In the genomic region with DNA sequence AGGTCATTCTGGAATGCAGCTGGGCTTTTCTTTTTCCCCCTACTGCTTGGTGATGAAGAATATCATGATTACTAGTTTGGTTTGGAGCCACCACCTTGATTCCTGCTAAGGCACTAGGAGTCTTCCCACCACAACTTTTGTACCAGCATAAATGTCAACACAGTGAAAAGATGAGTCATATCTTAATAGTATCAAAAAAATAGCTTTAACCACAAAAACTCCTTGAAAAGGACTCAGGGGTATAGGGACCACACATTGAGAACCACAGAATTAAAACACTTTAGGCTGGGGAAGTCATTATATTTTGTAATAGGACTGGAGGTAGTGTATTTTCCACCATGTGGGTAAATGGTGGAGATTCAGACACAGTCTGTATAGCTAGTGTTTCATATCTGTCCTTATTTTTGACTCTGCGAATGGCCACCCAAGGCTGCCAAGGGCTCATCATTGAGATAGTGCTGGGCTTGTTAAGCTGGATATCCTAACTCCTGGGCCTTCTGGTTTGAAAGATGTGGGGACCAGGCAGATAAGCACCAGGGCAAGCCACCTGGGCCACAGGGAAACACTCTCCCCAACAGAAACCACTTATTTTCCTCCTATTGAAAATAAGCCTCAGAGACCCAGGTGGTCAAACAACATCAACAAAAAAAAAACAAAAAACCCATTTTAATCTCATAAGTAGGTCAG, we compare ENCODE assay signal across 16 cellular contexts. TPM values are rescaled to one million over a fixed set of nuclear protein-coding genes. Genes with fewer than 3 reads are reported as not detected.
DNase-seq lines count a peak whose midpoint lies in the region; ATAC-seq and TF ChIP-seq lines count a peak whose summit lies in the region.
"Had no signal": no experiment of that assay in that cellular context is flagged by ENCODE, and none has a peak within 500 bp of the region (broad histone marks: within the 10 kb centered on the region; RNA-seq: fewer than 3 reads in every experiment).

No MANE protein-coding gene starts in this region.

- in situ Hi-C loops in astrocyte of the spinal cord (cut with HindIII; ENCODE audit: low sequenced_read_pairs): no loop called here
- in situ Hi-C loops in ACHN (cut with HindIII; ENCODE audit: low pct_ligation_motif_present, low pct_unique_long_range_greater_than_20kb, low sequenced_read_pairs): no loop called here

- no peaks in the 10 kb centered on the region for H3K36me3 ChIP-seq in skeletal muscle satellite cell (ENCODE audit: insufficient read depth, low read length)
- H3K36me3 ChIP-seq: pancreas had no signal

- H3K4me2 ChIP-seq in skeletal muscle satellite cell (ENCODE audit: low read length): peak overlapping the region; percentile 28

- no peaks in the 10 kb centered on the region for H3K27me3 ChIP-seq in skeletal muscle satellite cell (ENCODE audit: control insufficient read depth, insufficient read depth, low read length)

- POLR2A ChIA-PET in activated CD8-positive, alpha-beta T cell treated with anti-CD3 and anti-CD28 coated beads for 36 hours (lab: Charles Lee): no interaction called here
- POLR2A ChIA-PET in activated CD8-positive, alpha-beta T cell treated with anti-CD3 and anti-CD28 coated beads, Interleukin-2, amount 10 ng/mL, durations not matched to agents 7 days and 5 days (lab: Charles Lee): no interaction called here

- peaks cover 9% of the 10 kb centered on the region for H3K4me1 ChIP-seq in skeletal muscle satellite cell (ENCODE audit: control insufficient read depth, insufficient read depth, low read length)
- H3K4me1 ChIP-seq: pancreas had no signal

- peak; percentile 75 for ATAC-seq in activated CD8-positive, alpha-beta T cell treated with anti-CD3 and anti-CD28 coated beads for 36 hours
- no peak for ATAC-seq in activated CD8-positive, alpha-beta T cell treated with anti-CD3 and anti-CD28 coated beads, Interleukin-2, amount 10 ng/mL, durations not matched to agents 7 days and 5 days
- no peak for ATAC-seq in GM18867 (IDR thresholded peaks at IDR 0.05; ENCODE audit: unreplicated experiment)
- ATAC-seq: pancreas had no signal

- H3K9me3 ChIP-seq in skeletal muscle satellite cell (replicated peaks; ENCODE audit: low read length): peaks cover 3% of the 10 kb centered on the region
- H3K9me3 ChIP-seq: pancreas had no signal

- no peak for DNase-seq in activated CD8-positive, alpha-beta T cell treated with anti-CD3 and anti-CD28 coated beads for 36 hours
- no peak for DNase-seq in activated CD8-positive, alpha-beta T cell treated with anti-CD3 and anti-CD28 coated beads, Interleukin-2, amount 10 ng/mL, durations not matched to agents 7 days and 5 days
- DNase-seq in NB4 (ENCODE audit: low read depth): peak; percentile 40
- DNase-seq in astrocyte of the spinal cord (ENCODE audit: low read depth, low spot score): peak; percentile 74
- DNase-seq in ACHN: no peak
- DNase-seq in NCI-H748 treated with DMSO at 0.1 percent for 48 hours (lab: John Stamatoyannopoulos, UW): no peak
- DNase-seq: activated naive CD4-positive, alpha-beta T cell treated with anti-CD3 and anti-CD28 coated beads, Interleukin-2, amount 50 U/mL, for 16 hours; foreskin melanocyte; kidney; NCI-H1092; NCI-H345; pancreas; RPMI8226 had no signal

- no peak overlapping the region for H3K4me3 Mint-ChIP-seq in activated CD8-positive, alpha-beta T cell treated with anti-CD3 and anti-CD28 coated beads for 36 hours
- no peak overlapping the region for H3K4me3 Mint-ChIP-seq in activated CD8-positive, alpha-beta T cell treated with anti-CD3 and anti-CD28 coated beads, Interleukin-2, amount 10 ng/mL, durations not matched to agents 7 days and 5 days
- H3K4me3 Mint-ChIP-seq: dendritic cell treated with granulocyte-macrophage colony-stimulating factor and Interleukin-4, amounts not matched to agents 40 ng/mL and 50 ng/mL, for 4 days had no signal

- CTCF ChIA-PET in activated CD8-positive, alpha-beta T cell treated with anti-CD3 and anti-CD28 coated beads for 36 hours (lab: Charles Lee): interaction anchor here (0.9 to 1.2 kb wide), 2 partner anchors 14 to 21 kb away, joined by 3 to 4 read pairs; no protein-coding TSS in a partner anchor
- CTCF ChIA-PET in activated CD8-positive, alpha-beta T cell treated with anti-CD3 and anti-CD28 coated beads, Interleukin-2, amount 10 ng/mL, durations not matched to agents 7 days and 5 days (lab: Charles Lee): interaction anchor here (0.6 kb wide), 1 partner anchor 169 kb away, joined by 3 read pairs; no protein-coding TSS in a partner anchor

- H3K4me1 Mint-ChIP-seq in activated CD8-positive, alpha-beta T cell treated with anti-CD3 and anti-CD28 coated beads for 36 hours (ENCODE audit: low read depth): peaks cover 11% of the 10 kb centered on the region
- peaks cover 8% of the 10 kb centered on the region for H3K4me1 Mint-ChIP-seq in activated CD8-positive, alpha-beta T cell treated with anti-CD3 and anti-CD28 coated beads, Interleukin-2, amount 10 ng/mL, durations not matched to agents 7 days and 5 days (ENCODE audit: low read depth)

- intact Hi-C loops in activated CD8-positive, alpha-beta T cell treated with anti-CD3 and anti-CD28 coated beads for 36 hours (cut with micrococcal nuclease): no loop called here

- no peaks in the 10 kb centered on the region for H3K36me3 Mint-ChIP-seq in activated CD8-positive, alpha-beta T cell treated with anti-CD3 and anti-CD28 coated beads for 36 hours (ENCODE audit: low read depth)
- no peaks in the 10 kb centered on the region for H3K36me3 Mint-ChIP-seq in activated CD8-positive, alpha-beta T cell treated with anti-CD3 and anti-CD28 coated beads, Interleukin-2, amount 10 ng/mL, durations not matched to agents 7 days and 5 days (ENCODE audit: low read depth)

- H3K27ac Mint-ChIP-seq in activated CD8-positive, alpha-beta T cell treated with anti-CD3 and anti-CD28 coated beads for 36 hours: no peak overlapping the region
- no peak overlapping the region for H3K27ac Mint-ChIP-seq in activated CD8-positive, alpha-beta T cell treated with anti-CD3 and anti-CD28 coated beads, Interleukin-2, amount 10 ng/mL, durations not matched to agents 7 days and 5 days
- H3K27ac Mint-ChIP-seq: dendritic cell treated with granulocyte-macrophage colony-stimulating factor and Interleukin-4, amounts not matched to agents 40 ng/mL and 50 ng/mL, for 4 days had no signal

- no peak for TF ChIP-seq POLR2A in NB4 (IDR thresholded peaks at IDR 0.05; ENCODE audit: extremely low read depth, insufficient read length)

- peaks cover 6% of the 10 kb centered on the region for H3K9me3 Mint-ChIP-seq in activated CD8-positive, alpha-beta T cell treated with anti-CD3 and anti-CD28 coated beads for 36 hours
- H3K9me3 Mint-ChIP-seq in activated CD8-positive, alpha-beta T cell treated with anti-CD3 and anti-CD28 coated beads, Interleukin-2, amount 10 ng/mL, durations not matched to agents 7 days and 5 days (ENCODE audit: insufficient read depth): no peaks in the 10 kb centered on the region
- H3K9me3 Mint-ChIP-seq: dendritic cell treated with granulocyte-macrophage colony-stimulating factor and Interleukin-4, amounts not matched to agents 40 ng/mL and 50 ng/mL, for 4 days had no signal

- TF ChIP-seq CTCF in activated CD8-positive, alpha-beta T cell treated with anti-CD3 and anti-CD28 coated beads for 36 hours (IDR thresholded peaks at IDR 0.05): no peak
- TF ChIP-seq CTCF in NB4 (IDR thresholded peaks at IDR 0.05; ENCODE audit: low read depth, low read length) (no peak), astrocyte of the spinal cord (IDR thresholded peaks at IDR 0.05; ENCODE audit: low read depth, low read length) (no peak)

- H3K27me3 Mint-ChIP-seq in activated CD8-positive, alpha-beta T cell treated with anti-CD3 and anti-CD28 coated beads for 36 hours: peaks cover 17% of the 10 kb centered on the region
- peaks cover 27% of the 10 kb centered on the region for H3K27me3 Mint-ChIP-seq in activated CD8-positive, alpha-beta T cell treated with anti-CD3 and anti-CD28 coated beads, Interleukin-2, amount 10 ng/mL, durations not matched to agents 7 days and 5 days (ENCODE audit: low read depth)
- H3K27me3 Mint-ChIP-seq: dendritic cell treated with granulocyte-macrophage colony-stimulating factor and Interleukin-4, amounts not matched to agents 40 ng/mL and 50 ng/mL, for 4 days had no signal

- H3K4me3 ChIP-seq in NB4 (ENCODE audit: low read depth, low read length) (no peak overlapping the region), astrocyte of the spinal cord (ENCODE audit: low read depth, low read length) (no peak overlapping the region), skeletal muscle satellite cell (ENCODE audit: low read length) (no peak overlapping the region)
- H3K4me3 ChIP-seq: pancreas had no signal

- H3K9ac ChIP-seq in skeletal muscle satellite cell (ENCODE audit: low read depth, low read length): no peak overlapping the region

RNA-seq across cellular contexts. Expression of a gene that starts 19.1 kb away (rescaled TPM):
- 1 to 10 TPM; 3.3 to 4.4 TPM for total RNA-seq in activated CD8-positive, alpha-beta T cell treated with anti-CD3 and anti-CD28 coated beads for 36 hours
- total RNA-seq in activated CD8-positive, alpha-beta T cell treated with anti-CD3 and anti-CD28 coated beads, Interleukin-2, amount 10 ng/mL, durations not matched to agents 7 days and 5 days: 1 to 10 TPM; 1.9 to 2.2 TPM
- 117 and 154 TPM in 2 replicates for total RNA-seq in skeletal muscle satellite cell (2012; rRNA removed)

Comparison
In these comparisons a context has a peak if more than half of its experiments do, and no peak if none do; other contexts are left out.
1. DNase-seq: peak in NB4 (single experiment) and astrocyte of the spinal cord (single experiment); none in activated CD8-positive, alpha-beta T cell treated with anti-CD3 and anti-CD28 coated beads for 36 hours (single experiment), activated CD8-positive, alpha-beta T cell treated with anti-CD3 and anti-CD28 coated beads, Interleukin-2, amount 10 ng/mL, durations not matched to agents 7 days and 5 days (single experiment), ACHN (single experiment) and NCI-H748 treated with DMSO at 0.1 percent for 48 hours (single experiment).